ENCODE assay signal across 15 cellular contexts in genomic region chr3:118267588-118267987, GRCh38.
DNase-seq lines count a peak whose midpoint lies in the region; ATAC-seq, FAIRE-seq and TF ChIP-seq lines count a peak whose summit lies in the region.
"Had no signal": no experiment of that assay in that cellular context is flagged by ENCODE, and none has a peak within 500 bp of the region (broad histone marks: within the 10 kb centered on the region; RNA-seq: fewer than 3 reads in every experiment).

No MANE protein-coding gene starts in this region.

- H3K27me3 ChIP-seq in mammary epithelial cell (ENCODE audit: insufficient read depth, low read length) (no peaks in the 10 kb centered on the region), foreskin keratinocyte (no peaks in the 10 kb centered on the region)

- dilution Hi-C loops in mammary epithelial cell (cut with HindIII; ENCODE audit: low sequenced_read_pairs), result no loop called here

- H3K9me3 ChIP-seq in mammary epithelial cell (replicated peaks; ENCODE audit: insufficient read depth, low read length), result no peaks in the 10 kb centered on the region

- WGBS in mammary epithelial cell (ENCODE audit: low coverage, missing lambda C conversion rate), result 79% methylated on average over 3 of the region's 3 CpGs

- no peak for DNase-seq in GM12891 (ENCODE audit: insufficient read length, low spot score)
- DNase-seq in MV-4-11 (lab: John Stamatoyannopoulos, UW), result peak; percentile 49
- peak; percentile 76 for DNase-seq in mammary epithelial cell
- peak; percentile 44 to 71 for DNase-seq in foreskin keratinocyte
- DNase-seq in middle frontal gyrus (ENCODE audit: extremely low spot score, low spot score), result no peak
- DNase-seq in SIG-M5 (lab: John Stamatoyannopoulos, UW), result no peak
- no peak for DNase-seq in medulla oblongata (ENCODE audit: extremely low spot score)
- DNase-seq: ACHN; C1 segment of cervical spinal cord; Calu3; CD4-positive, alpha-beta T cell; DMS 273 treated with DMSO at 0.1 percent for 48 hours; HCEC 1CT; HFFc6 had no signal

- in situ Hi-C loops in mammary epithelial cell (cut with MboI; ENCODE audit: low sequenced_read_pairs in 2 of 2), result no loop called here

- CTCF ChIA-PET in mammary epithelial cell (lab: Charles Lee; ENCODE audit: low non-redundant PET), result no interaction called here

- no peaks in the 10 kb centered on the region for H3K36me3 ChIP-seq in mammary epithelial cell (ENCODE audit: insufficient read depth, low read length)

- TF ChIP-seq CTCF in mammary epithelial cell (conservative IDR thresholded peaks at IDR 0.05 in 1 of 2, IDR thresholded peaks at IDR 0.05 in 1 of 2; ENCODE audit: extremely low read depth in 1 of 2, insufficient read depth in 1 of 2, low read depth in 1 of 2, low read length in 2 of 2) (no peak), foreskin keratinocyte (conservative IDR thresholded peaks at IDR 0.05) (no peak)

- no peak for FAIRE-seq in GM12891 (lab: Jason Lieb, UNC)
- FAIRE-seq: K562 had no signal

- H3K4me3 ChIP-seq in mammary epithelial cell (replicated peaks in 1 of 3; ENCODE audit: insufficient read depth in 1 of 3, low read depth in 2 of 3, low read length in 3 of 3), result no peak overlapping the region
- H3K4me3 ChIP-seq: K562 had no signal

- H2AFZ ChIP-seq in mammary epithelial cell (ENCODE audit: low read depth, low read length), result no peak overlapping the region

- intact Hi-C loops in mammary epithelial cell (cut with micrococcal nuclease), result no loop called here

- no peak for TF ChIP-seq POLR2A in GM12891 (IDR thresholded peaks at IDR 0.05; ENCODE audit: low read depth, low read length)

- ATAC-seq in foreskin keratinocyte, result peak; percentile 57
- ATAC-seq: K562 had no signal

- no peak overlapping the region for H3K4me2 ChIP-seq in mammary epithelial cell (ENCODE audit: insufficient read depth, low read depth, low read length)

- H3K79me2 ChIP-seq in mammary epithelial cell (ENCODE audit: insufficient read depth, low read length), result no peaks in the 10 kb centered on the region

- H4K20me1 ChIP-seq in mammary epithelial cell (ENCODE audit: insufficient read depth, low read length), result no peaks in the 10 kb centered on the region

- H3K27ac ChIP-seq in mammary epithelial cell (ENCODE audit: insufficient read depth, low read depth, low read length) (no peak overlapping the region), foreskin keratinocyte (peak overlapping the region; percentile 2)

- H3K4me1 ChIP-seq in mammary epithelial cell (ENCODE audit: insufficient read depth, low read length), result peaks cover 8% of the 10 kb centered on the region
- H3K4me1 ChIP-seq in foreskin keratinocyte, result peaks cover 21% of the 10 kb centered on the region

- no peak overlapping the region for H3K9ac ChIP-seq in mammary epithelial cell (ENCODE audit: insufficient read depth, low read length)

- BruUV-seq in mammary epithelial cell (replicated peaks; lab: Mats Ljungman, UMichigan), result no TSS peak

TF ChIP-seq in GM12891, 5 proteins besides CTCF, POLR2A, EP300 and RAD21:
- TF ChIP-seq PAX5 (IDR thresholded peaks at IDR 0.05; ENCODE audit: insufficient read depth, low read length, severe bottlenecking), result no peak
- TF ChIP-seq POU2F2 (IDR thresholded peaks at IDR 0.05; ENCODE audit: low read depth, low read length), result no peak
- TF ChIP-seq TAF1 (IDR thresholded peaks at IDR 0.05; ENCODE audit: low read depth, low read length), result no peak
- no peak for TF ChIP-seq POLR2AphosphoS5 (IDR thresholded peaks at IDR 0.05; ENCODE audit: low read depth, low read length)
- TF ChIP-seq SPI1 (IDR thresholded peaks at IDR 0.05; ENCODE audit: low read depth, low read length), result peak; percentile 76
TF ChIP-seq in GM12891: peak in this region for 1.

Comparison
In these comparisons a context has a peak if more than half of its experiments do, and no peak if none do; other contexts are left out.
1. DNase-seq: peak in MV-4-11 (single experiment), mammary epithelial cell (single experiment) and foreskin keratinocyte (2 of 2); none in GM12891 (single experiment), middle frontal gyrus (single experiment), SIG-M5 (single experiment) and medulla oblongata (single experiment).